In the genomic region with DNA sequence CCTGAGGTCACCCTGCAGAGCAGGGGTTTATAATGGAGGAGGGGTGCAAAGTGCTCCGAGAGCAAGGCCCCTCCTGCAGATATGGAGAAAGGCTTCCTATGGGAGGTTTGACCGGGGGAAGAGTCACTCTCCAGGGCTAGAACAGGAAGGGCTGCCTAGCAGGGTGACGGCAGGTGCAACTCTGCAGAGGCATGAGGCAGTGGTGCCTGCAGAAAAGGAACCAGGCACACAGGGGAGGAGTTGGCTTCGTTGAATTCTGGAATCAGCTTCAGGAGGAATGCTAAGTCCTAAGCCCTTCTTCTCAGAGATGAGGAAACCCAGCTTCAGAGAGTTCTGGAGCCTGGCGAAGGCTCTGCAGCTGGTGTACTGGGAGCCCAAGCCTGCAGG, we compare ENCODE assay signal across 9 cellular contexts. TPM values are rescaled to one million over a fixed set of nuclear protein-coding genes. Genes with fewer than 3 reads are reported as not detected.
A peak's percentile ranks its signal among the peaks of the same experiment; 100 is the strongest.
DNase-seq lines count a peak whose midpoint lies in the region; ATAC-seq and TF ChIP-seq lines count a peak whose summit lies in the region.
"Had no signal": no experiment of that assay in that cellular context is flagged by ENCODE, and none has a peak within 500 bp of the region (broad histone marks: within the 10 kb centered on the region; RNA-seq: fewer than 3 reads in every experiment).

No MANE protein-coding gene starts in this region.

- H3K27ac ChIP-seq in AG04450 (ENCODE audit: low read depth, low read length) (peak overlapping the region; percentile 21), H9 (ENCODE audit: insufficient read length, low read depth, low read length) (no peak overlapping the region), cingulate gyrus (ENCODE audit: low read depth, low read length) (peak overlapping the region; percentile 91)

- H3K4me3 Mint-ChIP-seq in H9 = no peak overlapping the region
- no peak overlapping the region for H3K4me3 Mint-ChIP-seq in osteocyte (ENCODE audit: unreplicated experiment)
- H3K4me3 Mint-ChIP-seq: activated naive CD4-positive, alpha-beta T cell treated with anti-CD3 and anti-CD28 coated beads, Interleukin-2, amount 50 U/mL, for 24 hours had no signal

- CTCF ChIA-PET in AG04450 (lab: Charles Lee) = interaction anchor here (1.2 kb wide), 1 partner anchor 124 kb away, joined by 5 read pairs; no protein-coding TSS in a partner anchor

- H4K91ac ChIP-seq in H9 (ENCODE audit: insufficient read length, low read depth, low read length) = no peak overlapping the region

- POLR2A ChIA-PET in AG04450 (lab: Yijun Ruan, JAX) = interaction anchor here (1.7 kb wide), 1 partner anchor 13 kb away, joined by 4 read pairs; no protein-coding TSS in a partner anchor

- H4K5ac ChIP-seq in H9 (ENCODE audit: insufficient read length, low read depth, low read length) = no peak overlapping the region

- H3K27ac Mint-ChIP-seq in H9 (no peak overlapping the region), osteocyte (ENCODE audit: unreplicated experiment) (peak overlapping the region; percentile 90)
- H3K27ac Mint-ChIP-seq: activated naive CD4-positive, alpha-beta T cell treated with anti-CD3 and anti-CD28 coated beads, Interleukin-2, amount 50 U/mL, for 24 hours had no signal

- WGBS in H9 (ENCODE audit: extremely low coverage, insufficient read length, low lambda C conversion rate) = no CpG with 5 or more reads among the region's 5 CpGs

- H3T11ph ChIP-seq in H9 (ENCODE audit: low read length) = no peak overlapping the region

- TF ChIP-seq CTCF in AG04450 (IDR thresholded peaks at IDR 0.05; ENCODE audit: low read depth, low read length) (no peak), H9 (conservative IDR thresholded peaks at IDR 0.05) (no peak), osteocyte (IDR thresholded peaks at IDR 0.05) (no peak)

- H3K56ac ChIP-seq in H9 (ENCODE audit: insufficient read length, low read depth, low read length) = no peak overlapping the region

- no peaks in the 10 kb centered on the region for H3K79me1 ChIP-seq in H9 (ENCODE audit: insufficient read depth, low read depth, low read length, poor library complexity, severe bottlenecking)

- no peaks in the 10 kb centered on the region; the same call in 1 of the 2 replicates for H3K27me3 Mint-ChIP-seq in H9 (ENCODE audit: low read depth)
- no peaks in the 10 kb centered on the region for H3K27me3 Mint-ChIP-seq in osteocyte (ENCODE audit: unreplicated experiment)
- H3K27me3 Mint-ChIP-seq: activated naive CD4-positive, alpha-beta T cell treated with anti-CD3 and anti-CD28 coated beads, Interleukin-2, amount 50 U/mL, for 24 hours had no signal

- H4K20me1 ChIP-seq in H9 (ENCODE audit: control insufficient read depth, insufficient read depth, insufficient read length) = no peaks in the 10 kb centered on the region

- no peaks in the 10 kb centered on the region for H3K79me2 ChIP-seq in H9 (ENCODE audit: insufficient read depth, low read length)

- H3K4me1 Mint-ChIP-seq in H9 (peaks cover 9% of the 10 kb centered on the region in 2 experiments), osteocyte (ENCODE audit: unreplicated experiment) (peaks cover 62% of the 10 kb centered on the region)
- H3K4me1 Mint-ChIP-seq: activated naive CD4-positive, alpha-beta T cell treated with anti-CD3 and anti-CD28 coated beads, Interleukin-2, amount 50 U/mL, for 24 hours had no signal

- 0 out of 2 replicates have a peak overlapping the region, but pooled peaks have one; percentile 6 for H3K14ac ChIP-seq in H9 (ENCODE audit: insufficient read depth, low read length)

- no peak overlapping the region for H2BK20ac ChIP-seq in H9 (ENCODE audit: low read depth, low read length, poor library complexity, severe bottlenecking)

- no peak for ATAC-seq in HG02981 (IDR thresholded peaks at IDR 0.05; ENCODE audit: unreplicated experiment)

- no peak overlapping the region for H3K4ac ChIP-seq in H9 (ENCODE audit: low read depth, low read length)

- H3K4me1 ChIP-seq in H9 (ENCODE audit: insufficient read depth, low read length) = no peaks in the 10 kb centered on the region

- H2BK12ac ChIP-seq in H9 (ENCODE audit: insufficient read length, low read depth, low read length) = no peak overlapping the region

- no peak overlapping the region for H2BK120ac ChIP-seq in H9 (ENCODE audit: low read depth, low read length, poor library complexity, severe bottlenecking)

- no peaks in the 10 kb centered on the region for H3K23me2 ChIP-seq in H9 (ENCODE audit: insufficient read length, low read depth, low read length, poor library complexity, severe bottlenecking)

- no peak overlapping the region for H3K9ac ChIP-seq in H9 (ENCODE audit: extremely low read depth, insufficient read length, low read length)

- no peak overlapping the region for H3K4me2 ChIP-seq in H9 (ENCODE audit: insufficient read depth, insufficient read length, low read length)

- no peak overlapping the region for H2AFZ ChIP-seq in H9 (ENCODE audit: low read length)

- H3K9me3 Mint-ChIP-seq in H9 = no peaks in the 10 kb centered on the region
- H3K9me3 Mint-ChIP-seq in osteocyte (ENCODE audit: unreplicated experiment) = no peaks in the 10 kb centered on the region
- H3K9me3 Mint-ChIP-seq: activated naive CD4-positive, alpha-beta T cell treated with anti-CD3 and anti-CD28 coated beads, Interleukin-2, amount 50 U/mL, for 24 hours had no signal

- H3K4me3 ChIP-seq in AG04450 (ENCODE audit: low read depth, low read length) = no peak overlapping the region

- H2BK15ac ChIP-seq in H9 (ENCODE audit: low read depth, low read length) = no peak overlapping the region

- no peaks in the 10 kb centered on the region; the same call in 1 of the 2 replicates for H3K9me3 ChIP-seq in AG04450 (ENCODE audit: control insufficient read depth, insufficient read depth, low read length)
- no peaks in the 10 kb centered on the region for H3K9me3 ChIP-seq in H9 (ENCODE audit: control insufficient read depth, low read depth, low read length)

- no peak overlapping the region for H4K8ac ChIP-seq in H9 (replicated peaks; ENCODE audit: insufficient read length, low read depth, low read length)

- H2AK5ac ChIP-seq in H9 (ENCODE audit: insufficient read length, low read length) = no peak overlapping the region

- H2BK5ac ChIP-seq in H9 (ENCODE audit: insufficient read length, low read length) = no peak overlapping the region

- no peak overlapping the region for H3K23ac ChIP-seq in H9 (ENCODE audit: insufficient read length, low read depth, low read length)

- H3K18ac ChIP-seq in H9 (ENCODE audit: insufficient read length, low read depth, low read length) = no peak overlapping the region

- no peak for DNase-seq in AG04450 (ENCODE audit: low read depth, low spot score)
- no peak for DNase-seq in H9
- no peak for DNase-seq in osteocyte (ENCODE audit: extremely low spot score, unreplicated experiment)
- no peak for DNase-seq in NCI-H1436 treated with DMSO at 0.1 percent for 48 hours (lab: John Stamatoyannopoulos, UW)
- DNase-seq in AG20443 (ENCODE audit: low spot score) = no peak
- no peak for DNase-seq in NCI-H748 treated with DMSO at 0.1 percent for 48 hours (lab: John Stamatoyannopoulos, UW)

- H3K27me3 ChIP-seq in AG04450 (ENCODE audit: control insufficient read depth, insufficient read depth, low read length) = no peaks in the 10 kb centered on the region
- H3K27me3 ChIP-seq in H9 (ENCODE audit: insufficient read depth, low read length) = no peaks in the 10 kb centered on the region

- no peaks in the 10 kb centered on the region for H3K36me3 Mint-ChIP-seq in H9 (ENCODE audit: insufficient read depth in 1 of 3, low read depth in 3 of 3)
- no peaks in the 10 kb centered on the region for H3K36me3 Mint-ChIP-seq in osteocyte (ENCODE audit: unreplicated experiment)
- H3K36me3 Mint-ChIP-seq: activated naive CD4-positive, alpha-beta T cell treated with anti-CD3 and anti-CD28 coated beads, Interleukin-2, amount 50 U/mL, for 24 hours had no signal

RNA-seq across cellular contexts. Expression of a gene that starts 17.5 kb away (rescaled TPM):
- 14.4 and 19.7 TPM in 2 replicates for polyA plus RNA-seq in AG04450 (2011; rRNA removed)
- polyA minus RNA-seq in AG04450 (2011; rRNA and poly(A)+ RNA removed) = 8.5 and 13.4 TPM in 2 replicates
- total RNA-seq in H9 (2021) (4.7 and 5.9 TPM in 2 replicates), osteocyte (56.8 and 57.8 TPM in 2 replicates)
